10 cellular contexts compared by ENCODE assay signal in the genomic region with DNA sequence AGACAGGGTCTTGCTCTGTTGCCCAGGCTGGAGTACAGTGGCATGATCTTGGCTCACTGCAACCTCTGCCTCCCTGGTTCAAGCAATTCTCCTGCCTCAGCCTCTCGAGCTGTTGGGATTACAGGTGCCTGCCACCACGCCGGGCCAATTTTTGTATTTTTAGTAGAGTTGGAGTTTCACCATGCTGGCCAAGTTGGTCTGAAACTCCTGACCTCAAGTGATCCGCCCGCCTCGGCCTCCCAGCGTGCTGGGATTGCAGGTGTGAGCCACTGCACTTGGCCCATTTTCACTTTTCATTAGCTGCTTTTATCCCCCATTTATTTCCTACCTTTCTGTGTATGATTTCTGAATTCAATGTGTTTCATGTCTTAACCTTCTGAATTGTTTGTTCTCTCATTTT. TPM values are rescaled to one million over a fixed set of nuclear protein-coding genes. Genes with fewer than 3 reads are reported as not detected.
DNase-seq lines count a peak whose midpoint lies in the region; ATAC-seq and TF ChIP-seq lines count a peak whose summit lies in the region.
"Not testable (repeated sequence)": the region's sequence is repeated elsewhere in the genome, so short reads cannot be mapped to it uniquely, and the experiment has no call there.
"Had no signal": no experiment of that assay in that cellular context is flagged by ENCODE, and none has a peak within 500 bp of the region (broad histone marks: within the 10 kb centered on the region; RNA-seq: fewer than 3 reads in every experiment).

No MANE protein-coding gene starts in this region.

- not testable (repeated sequence) for H2AFZ ChIP-seq in KMS-11 (ENCODE audit: low read depth)

- intact Hi-C loops in CD4-positive, alpha-beta memory T cell (cut with micrococcal nuclease); activated CD8-positive, alpha-beta T cell treated with anti-CD3 and anti-CD28 coated beads for 36 hours (cut with micrococcal nuclease); transverse colon (cut with DNase I; ENCODE audit: low total_unique reads): not testable (repeated sequence)

- not testable (repeated sequence) for H3K36me3 ChIP-seq in CD4-positive, alpha-beta memory T cell (ENCODE audit: insufficient read depth, low read length); KMS-11 (ENCODE audit: insufficient read depth)
- peaks cover 0 to 22% (median 6%) of the 10 kb centered on the region in 4 donors for H3K36me3 ChIP-seq in transverse colon

- H3K36me3 Mint-ChIP-seq in CD4-positive, alpha-beta memory T cell, result peaks cover 4 to 19% of the 10 kb centered on the region in 2 donors
- H3K36me3 Mint-ChIP-seq in T-cell, result peaks cover 35% of the 10 kb centered on the region
- peaks cover 28% of the 10 kb centered on the region for H3K36me3 Mint-ChIP-seq in activated CD8-positive, alpha-beta T cell treated with anti-CD3 and anti-CD28 coated beads for 36 hours (ENCODE audit: low read depth)
- H3K36me3 Mint-ChIP-seq in activated naive CD8-positive, alpha-beta T cell, result not testable (repeated sequence)
- H3K36me3 Mint-ChIP-seq in endothelial cell (ENCODE audit: low read depth, unreplicated experiment), result peaks cover 13% of the 10 kb centered on the region
- H3K36me3 Mint-ChIP-seq in natural killer cell treated with Interleukin-12 subunit alpha and Interleukin-12 subunit beta and Interleukin-15 and Interleukin-18, amount 100 ng/mL, for 72 hours, result peaks cover 22% of the 10 kb centered on the region

- not testable (repeated sequence) for H3K9me3 Mint-ChIP-seq in CD4-positive, alpha-beta memory T cell; T-cell; activated CD8-positive, alpha-beta T cell treated with anti-CD3 and anti-CD28 coated beads for 36 hours; activated naive CD8-positive, alpha-beta T cell (ENCODE audit: low read depth); endothelial cell (ENCODE audit: unreplicated experiment); natural killer cell treated with Interleukin-12 subunit alpha and Interleukin-12 subunit beta and Interleukin-15 and Interleukin-18, amount 100 ng/mL, for 72 hours

- POLR2A ChIA-PET in CD4-positive, alpha-beta memory T cell (lab: Charles Lee; ENCODE audit: partially characterized antibody); T-cell (lab: Charles Lee); activated CD8-positive, alpha-beta T cell treated with anti-CD3 and anti-CD28 coated beads for 36 hours (lab: Charles Lee): not testable (repeated sequence)

- H3K79me2 ChIP-seq in KMS-11 (ENCODE audit: insufficient read depth, low read depth), result peaks cover 28% of the 10 kb centered on the region

- not testable (repeated sequence) for H3K27ac ChIP-seq in CD4-positive, alpha-beta memory T cell (ENCODE audit: low read depth, low read length)
- H3K27ac ChIP-seq in KMS-11, result peak overlapping the region; percentile 59; the same call in 1 of the 2 replicates
- peak overlapping the region; percentile 1 to 78 (median 68) for H3K27ac ChIP-seq in transverse colon

- H3K4me3 Mint-ChIP-seq in CD4-positive, alpha-beta memory T cell, result peak overlapping the region in 5 of 8 donors; percentile 8 to 57 (median 18)
- peak overlapping the region in 2 of 3 donors; percentile 5 to 89 for H3K4me3 Mint-ChIP-seq in T-cell
- H3K4me3 Mint-ChIP-seq in activated CD8-positive, alpha-beta T cell treated with anti-CD3 and anti-CD28 coated beads for 36 hours, result peak overlapping the region; percentile 18
- H3K4me3 Mint-ChIP-seq in activated naive CD8-positive, alpha-beta T cell, result peak overlapping the region; percentile 30
- peak overlapping the region; percentile 17 for H3K4me3 Mint-ChIP-seq in endothelial cell (ENCODE audit: unreplicated experiment)
- peak overlapping the region; percentile 48 for H3K4me3 Mint-ChIP-seq in natural killer cell treated with Interleukin-12 subunit alpha and Interleukin-12 subunit beta and Interleukin-15 and Interleukin-18, amount 100 ng/mL, for 72 hours

- in situ Hi-C loops in transverse colon (cut with MboI; ENCODE audit: low pct_ligation_motif_present in 1 of 4, low pct_unique_long_range_greater_than_20kb in 1 of 4, low sequenced_read_pairs in 3 of 4), result not testable (repeated sequence)

- H3K9ac ChIP-seq in KMS-11, result peak overlapping the region; percentile 45; the same call in 1 of the 2 replicates

- not testable (repeated sequence) for H3K9me3 ChIP-seq in CD4-positive, alpha-beta memory T cell (ENCODE audit: control insufficient read depth in 1 of 2, low read length in 2 of 2); transverse colon

- not testable (repeated sequence) for H3K27me3 ChIP-seq in CD4-positive, alpha-beta memory T cell (ENCODE audit: insufficient read depth, low read length); KMS-11 (ENCODE audit: insufficient read depth, low read depth); transverse colon

- peak overlapping the region; percentile 64 for H3K4me2 ChIP-seq in KMS-11

- TF ChIP-seq CTCF in KMS-11 (conservative IDR thresholded peaks at IDR 0.05; ENCODE audit: low read depth, low read length); activated CD8-positive, alpha-beta T cell treated with anti-CD3 and anti-CD28 coated beads for 36 hours (IDR thresholded peaks at IDR 0.05); endothelial cell (IDR thresholded peaks at IDR 0.05; ENCODE audit: unreplicated experiment); transverse colon (IDR thresholded peaks at IDR 0.05): not testable (repeated sequence)

- WGBS in transverse colon (ENCODE audit: low coverage in 1 of 2), 2 donors, result 77 to 79% methylated on average over 7 of the region's 7 CpGs

- not testable (repeated sequence) for TF ChIP-seq EP300 in transverse colon (IDR thresholded peaks at IDR 0.05; ENCODE audit: low read depth)

- peaks cover 24 to 46% (median 28%) of the 10 kb centered on the region in 4 donors for H3K4me1 Mint-ChIP-seq in CD4-positive, alpha-beta memory T cell
- H3K4me1 Mint-ChIP-seq in T-cell (peaks cover 33 to 41% (median 40%) of the 10 kb centered on the region in 3 donors), endothelial cell (ENCODE audit: unreplicated experiment) (peaks cover 14% of the 10 kb centered on the region)
- H3K4me1 Mint-ChIP-seq in activated CD8-positive, alpha-beta T cell treated with anti-CD3 and anti-CD28 coated beads for 36 hours (ENCODE audit: low read depth), result peaks cover 23% of the 10 kb centered on the region
- peaks cover 17% of the 10 kb centered on the region for H3K4me1 Mint-ChIP-seq in activated naive CD8-positive, alpha-beta T cell (ENCODE audit: low read depth)
- H3K4me1 Mint-ChIP-seq in natural killer cell treated with Interleukin-12 subunit alpha and Interleukin-12 subunit beta and Interleukin-15 and Interleukin-18, amount 100 ng/mL, for 72 hours (ENCODE audit: low read depth in 2 of 2), result peaks cover 19 to 30% of the 10 kb centered on the region in 2 donors

- not testable (repeated sequence) for DNase-seq in CD4-positive, alpha-beta memory T cell; T-cell; activated CD8-positive, alpha-beta T cell treated with anti-CD3 and anti-CD28 coated beads for 36 hours; endothelial cell (ENCODE audit: low spot score); natural killer cell treated with Interleukin-12 subunit alpha and Interleukin-12 subunit beta and Interleukin-15 and Interleukin-18, amount 100 ng/mL, for 72 hours (ENCODE audit: low spot score)
- DNase-seq in transverse colon, result peak; percentile 50

- not testable (repeated sequence) for H3K4me3 ChIP-seq in CD4-positive, alpha-beta memory T cell (ENCODE audit: low read length in 2 of 2); KMS-11 (IDR thresholded peaks at IDR 0.05; ENCODE audit: insufficient read depth, low read depth, low read length); transverse colon

- not testable (repeated sequence) for ATAC-seq in T-cell (replicated peaks in 1 of 4); activated CD8-positive, alpha-beta T cell treated with anti-CD3 and anti-CD28 coated beads for 36 hours; natural killer cell treated with Interleukin-12 subunit alpha and Interleukin-12 subunit beta and Interleukin-15 and Interleukin-18, amount 100 ng/mL, for 72 hours

- H3K4me1 ChIP-seq in CD4-positive, alpha-beta memory T cell (ENCODE audit: insufficient read depth, low read length), result peaks cover 19% of the 10 kb centered on the region
- peaks cover 36% of the 10 kb centered on the region for H3K4me1 ChIP-seq in KMS-11 (ENCODE audit: low read depth, poor library complexity, severe bottlenecking)
- peaks cover 12 to 21% (median 16%) of the 10 kb centered on the region in 4 donors for H3K4me1 ChIP-seq in transverse colon

- CTCF ChIA-PET in CD4-positive, alpha-beta memory T cell (lab: Charles Lee; ENCODE audit: partially characterized antibody); T-cell (lab: Charles Lee); activated CD8-positive, alpha-beta T cell treated with anti-CD3 and anti-CD28 coated beads for 36 hours (lab: Charles Lee): not testable (repeated sequence)

- peak overlapping the region in 1 of 7 donors; percentile 19 for H3K27ac Mint-ChIP-seq in CD4-positive, alpha-beta memory T cell
- H3K27ac Mint-ChIP-seq in T-cell; activated CD8-positive, alpha-beta T cell treated with anti-CD3 and anti-CD28 coated beads for 36 hours; activated naive CD8-positive, alpha-beta T cell; endothelial cell (ENCODE audit: unreplicated experiment); natural killer cell treated with Interleukin-12 subunit alpha and Interleukin-12 subunit beta and Interleukin-15 and Interleukin-18, amount 100 ng/mL, for 72 hours: not testable (repeated sequence)

- not testable (repeated sequence) for TF ChIP-seq POLR2A in transverse colon (IDR thresholded peaks at IDR 0.05)

- not testable (repeated sequence) for H4K20me1 ChIP-seq in KMS-11 (ENCODE audit: insufficient read depth)

- not testable (repeated sequence) for H3K27me3 Mint-ChIP-seq in CD4-positive, alpha-beta memory T cell; T-cell; activated CD8-positive, alpha-beta T cell treated with anti-CD3 and anti-CD28 coated beads for 36 hours; activated naive CD8-positive, alpha-beta T cell; endothelial cell (ENCODE audit: unreplicated experiment); natural killer cell treated with Interleukin-12 subunit alpha and Interleukin-12 subunit beta and Interleukin-15 and Interleukin-18, amount 100 ng/mL, for 72 hours

RNA-seq across cellular contexts. Expression of a gene that starts 28.1 kb away (rescaled TPM):
- not detected for total RNA-seq in CD4-positive, alpha-beta memory T cell
- polyA plus RNA-seq in CD4-positive, alpha-beta memory T cell, result not detected
- total RNA-seq in T-cell (not detected), endothelial cell (ENCODE audit: unreplicated experiment) (not detected), transverse colon (not detected)
- total RNA-seq in activated CD8-positive, alpha-beta T cell treated with anti-CD3 and anti-CD28 coated beads for 36 hours, result not detected
- total RNA-seq in natural killer cell treated with Interleukin-12 subunit alpha and Interleukin-12 subunit beta and Interleukin-15 and Interleukin-18, amount 100 ng/mL, for 72 hours, result not detected
- total RNA-seq: RPMI7951 had no signal
- polyA plus RNA-seq: BJ had no signal

RNA-seq across cellular contexts. Expression of a gene that starts 48.6 kb away (rescaled TPM):
- under 1 TPM; 0.30 to 0.35 TPM for total RNA-seq in CD4-positive, alpha-beta memory T cell
- polyA plus RNA-seq in CD4-positive, alpha-beta memory T cell, result not detected
- total RNA-seq in T-cell (under 1 TPM; 0.30 to 0.60 (median 0.32) TPM), endothelial cell (ENCODE audit: unreplicated experiment) (0.28 TPM), transverse colon (not detected)
- under 1 TPM; 0.13 to 0.16 TPM for total RNA-seq in activated CD8-positive, alpha-beta T cell treated with anti-CD3 and anti-CD28 coated beads for 36 hours
- total RNA-seq in natural killer cell treated with Interleukin-12 subunit alpha and Interleukin-12 subunit beta and Interleukin-15 and Interleukin-18, amount 100 ng/mL, for 72 hours, result 1 to 10 TPM; 2.4 to 3.8 TPM
